In the genomic region with DNA sequence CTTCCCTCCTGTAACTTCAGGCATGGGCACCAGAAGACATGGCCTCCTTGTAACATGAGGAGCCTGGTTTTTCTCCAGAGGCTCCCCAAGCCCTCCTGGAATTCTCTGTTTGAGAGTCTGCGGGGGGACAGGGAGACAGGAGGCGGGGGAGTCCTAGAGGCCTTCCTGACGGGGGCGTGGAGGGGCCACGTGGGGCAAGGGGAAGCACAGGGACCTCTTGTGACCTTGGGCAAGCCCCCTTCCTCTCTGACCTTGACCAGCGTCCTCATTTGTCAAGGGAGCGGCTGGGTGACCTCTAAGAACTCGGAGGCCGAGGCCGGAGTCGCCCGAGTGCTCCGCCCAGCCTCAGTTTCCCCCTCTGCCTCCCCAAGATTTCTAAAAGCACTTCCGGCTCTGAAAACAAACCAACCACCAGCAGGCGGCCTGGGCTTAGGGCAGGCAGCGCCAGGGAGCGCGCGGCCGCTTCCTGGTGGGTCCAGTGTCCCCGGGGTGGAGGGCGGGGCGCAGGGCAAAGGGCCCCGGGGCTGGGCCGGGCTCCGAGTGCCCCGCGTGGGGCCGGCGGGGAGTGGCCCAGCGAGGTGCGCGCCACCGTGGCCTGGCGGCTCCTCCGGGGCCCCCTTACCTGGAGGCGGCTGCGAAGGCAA, we compare ENCODE assay signal across 8 cellular contexts. TPM values are rescaled to one million over a fixed set of nuclear protein-coding genes. Genes with fewer than 3 reads are reported as not detected.
DNase-seq lines count a peak whose midpoint lies in the region; ATAC-seq, FAIRE-seq and TF ChIP-seq lines count a peak whose summit lies in the region.

No MANE protein-coding gene starts in this region.

- no peaks in the 10 kb centered on the region for H3K9me3 ChIP-seq in astrocyte (ENCODE audit: insufficient read depth, low read depth, low read length)

- H3K27me3 Mint-ChIP-seq in astrocyte (ENCODE audit: low read depth, unreplicated experiment) = peaks cover 33% of the 10 kb centered on the region

- H3K36me3 ChIP-seq in astrocyte (ENCODE audit: insufficient read depth, low read length) = no peaks in the 10 kb centered on the region

- H2AFZ ChIP-seq in astrocyte (ENCODE audit: low read depth, low read length) = peak overlapping the region; percentile 68

- peaks cover 8% of the 10 kb centered on the region for H3K4me1 Mint-ChIP-seq in astrocyte (ENCODE audit: low read depth, unreplicated experiment)

- peak overlapping the region; percentile 57 for H3K9ac ChIP-seq in astrocyte (ENCODE audit: low read length)

- DNase-seq in T-helper 2 cell (peak; percentile 26 to 76 (median 40)), astrocyte (ENCODE audit: low read depth) (peak; percentile 14), iris pigment epithelial cell (ENCODE audit: low read depth) (peak; percentile 29)
- peak in 3 of 4 experiments; percentile 20 to 53 (median 34) for DNase-seq in stimulated activated CD4-positive, alpha-beta T cell treated with anti-CD3 and anti-CD28 coated beads, Interleukin-1b, Interleukin-23, amount 100 ng/mL, for 24 hours (ENCODE audit: low read depth in 4 of 4, low spot score in 1 of 4)

- H3K4me3 ChIP-seq in astrocyte (ENCODE audit: insufficient read depth, low read depth, low read length) = peak overlapping the region; percentile 56

- peak overlapping the region; percentile 58 for H3K27ac Mint-ChIP-seq in astrocyte (ENCODE audit: unreplicated experiment)

- peak overlapping the region; percentile 72 for H3K4me3 Mint-ChIP-seq in astrocyte (ENCODE audit: unreplicated experiment)

- FAIRE-seq in astrocyte (lab: Jason Lieb, UNC) = no peak

- H3K79me2 ChIP-seq in astrocyte (ENCODE audit: insufficient read depth, low read length) = no peaks in the 10 kb centered on the region

- H3K27ac ChIP-seq in 22Rv1 = peak overlapping the region; percentile 83
- peak overlapping the region; percentile 18 for H3K27ac ChIP-seq in astrocyte (ENCODE audit: low read depth, low read length)

- ATAC-seq in GM18517 (IDR thresholded peaks at IDR 0.05; ENCODE audit: unreplicated experiment) (peak; percentile 38), HG03442 (IDR thresholded peaks at IDR 0.05; ENCODE audit: unreplicated experiment) (peak; percentile 41), HG03565 (IDR thresholded peaks at IDR 0.05; ENCODE audit: unreplicated experiment) (no peak)

- peaks cover 8% of the 10 kb centered on the region for H3K4me1 ChIP-seq in astrocyte (ENCODE audit: insufficient read depth, low read length)

- peaks cover 5% of the 10 kb centered on the region for H3K9me3 Mint-ChIP-seq in astrocyte (ENCODE audit: unreplicated experiment)

- H4K20me1 ChIP-seq in astrocyte (ENCODE audit: insufficient read depth, low read length) = no peaks in the 10 kb centered on the region

- TF ChIP-seq CTCF in 22Rv1 (IDR thresholded peaks at IDR 0.05) (peak; percentile 51), astrocyte (IDR thresholded peaks at IDR 0.05; ENCODE audit: insufficient read depth, low read depth, low read length) (no peak)

- no peaks in the 10 kb centered on the region for H3K27me3 ChIP-seq in astrocyte (ENCODE audit: insufficient read depth, low read length)

- no peaks in the 10 kb centered on the region for H3K36me3 Mint-ChIP-seq in astrocyte (ENCODE audit: low read depth, unreplicated experiment)

- peak overlapping the region; percentile 86 for H3K4me2 ChIP-seq in astrocyte (ENCODE audit: low read length)

RNA-seq across cellular contexts. Expression of a gene that starts 0.4 kb away (rescaled TPM):
- total RNA-seq in astrocyte = 1.8 and 2.4 TPM in 2 replicates

RNA-seq across cellular contexts. Expression of a gene that starts 15.7 kb away (rescaled TPM):
- not detected in 2 replicates for total RNA-seq in astrocyte
